ENCODE assay signal across 9 cellular contexts in genomic region chr16:20944861-20945390, GRCh38. TPM values are rescaled to one million over a fixed set of nuclear protein-coding genes. Genes with fewer than 3 reads are reported as not detected.
DNase-seq lines count a peak whose midpoint lies in the region; ATAC-seq and TF ChIP-seq lines count a peak whose summit lies in the region.
"Had no signal": no experiment of that assay in that cellular context is flagged by ENCODE, and none has a peak within 500 bp of the region (broad histone marks: within the 10 kb centered on the region; RNA-seq: fewer than 3 reads in every experiment).

No MANE protein-coding gene starts in this region.

- DNase-seq in H4 (ENCODE audit: low spot score) = peak; percentile 29
- peak in 23 of 34 experiments; percentile 1 to 48 (median 8) for DNase-seq in T-cell
- peak; percentile 27 to 32 for DNase-seq in cardiac fibroblast (ENCODE audit: low read depth in 2 of 2)
- peak; percentile 32 to 64 (median 52) for DNase-seq in stimulated activated CD4-positive, alpha-beta T cell treated with anti-CD3 and anti-CD28 coated beads, Interleukin-12 subunit alpha, Interleukin-12 subunit beta, amount 100 ng/mL, for 48 hours (ENCODE audit: low read depth in 2 of 3, low spot score in 1 of 3)
- DNase-seq in uterus = no peak
- no peak for DNase-seq in NCI-H1694 (lab: John Stamatoyannopoulos, UW)
- DNase-seq: psoas muscle had no signal

- no peaks in the 10 kb centered on the region for H3K4me1 ChIP-seq in uterus
- H3K4me1 ChIP-seq: psoas muscle had no signal

- H3K27ac Mint-ChIP-seq in T-cell = no peak overlapping the region

- H3K27ac ChIP-seq in uterus = no peak overlapping the region
- H3K27ac ChIP-seq: psoas muscle had no signal

- H3K27me3 Mint-ChIP-seq in T-cell = no peaks in the 10 kb centered on the region

- intact Hi-C loops in uterus (cut with DNase I; ENCODE audit: low total_unique reads) = no loop called here

- CTCF ChIA-PET in T-cell (lab: Charles Lee) = no interaction called here

- no peaks in the 10 kb centered on the region for H3K27me3 ChIP-seq in uterus

- TF ChIP-seq POLR2A in uterus (IDR thresholded peaks at IDR 0.05) = no peak

- peak in 1 of 4 experiments; percentile 38 for ATAC-seq in T-cell (replicated peaks in 1 of 4)
- ATAC-seq in GM21786 (IDR thresholded peaks at IDR 0.05; ENCODE audit: unreplicated experiment) = no peak
- ATAC-seq in GM19324 (IDR thresholded peaks at IDR 0.05; ENCODE audit: low FRiP score, unreplicated experiment) = no peak
- ATAC-seq: psoas muscle had no signal

- H3K9me3 ChIP-seq in uterus = no peaks in the 10 kb centered on the region
- H3K9me3 ChIP-seq: psoas muscle had no signal

- POLR2A ChIA-PET in T-cell (lab: Charles Lee) = no interaction called here

- H3K4me1 Mint-ChIP-seq in T-cell = peaks cover 5 to 13% (median 10%) of the 10 kb centered on the region in 3 donors

- no peaks in the 10 kb centered on the region for H3K36me3 Mint-ChIP-seq in T-cell

- TF ChIP-seq CTCF in cardiac fibroblast (IDR thresholded peaks at IDR 0.05; ENCODE audit: low read depth, low read length) (no peak), uterus (IDR thresholded peaks at IDR 0.05) (no peak)

- H3K36me3 ChIP-seq in uterus = no peaks in the 10 kb centered on the region

- H3K4me3 Mint-ChIP-seq in T-cell = no peak overlapping the region

- no peaks in the 10 kb centered on the region for H3K9me3 Mint-ChIP-seq in T-cell

- no peak overlapping the region for H3K4me3 ChIP-seq in cardiac fibroblast (replicated peaks in 1 of 2; ENCODE audit: low read depth in 2 of 2, low read length in 2 of 2)
- H3K4me3 ChIP-seq in uterus = no peak overlapping the region
- H3K4me3 ChIP-seq: psoas muscle had no signal

RNA-seq across cellular contexts. Expression of gene LYRM1, which starts 44.4 kb away (rescaled TPM):
- 35.9 and 55.8 TPM in 2 replicates for total RNA-seq in H4 (2014; rRNA removed; shearing (Covaris generic))
- 10 to 100 TPM; 16.2 to 23.6 (median 19.6) TPM for total RNA-seq in T-cell
- 100 to 1,000 TPM in 1 of 4 donors, 10 to 100 TPM in 3; 40.0 to 201 (median 51.0) TPM for total RNA-seq in uterus

RNA-seq across cellular contexts. Expression of gene DCUN1D3, which starts 44.8 kb away (rescaled TPM):
- total RNA-seq in H4 (2014; rRNA removed; shearing (Covaris generic)) = 8.3 and 9.3 TPM in 2 replicates
- total RNA-seq in T-cell (1 to 10 TPM; 3.3 to 7.5 (median 5.7) TPM), uterus (10 to 100 TPM; 14.7 to 38.0 (median 21.5) TPM)

Comparison
In these comparisons a context has a peak if more than half of its experiments do, and no peak if none do; other contexts are left out.
1. DNase-seq: peak in H4 (single experiment), T-cell (23 of 34), cardiac fibroblast (2 of 2) and stimulated activated CD4-positive, alpha-beta T cell treated with anti-CD3 and anti-CD28 coated beads, Interleukin-12 subunit alpha, Interleukin-12 subunit beta, amount 100 ng/mL, for 48 hours (3 of 3); none in uterus (0 of 2) and NCI-H1694 (single experiment).